Comparison of ENCODE assay signal across 8 cellular contexts in the genomic region with DNA sequence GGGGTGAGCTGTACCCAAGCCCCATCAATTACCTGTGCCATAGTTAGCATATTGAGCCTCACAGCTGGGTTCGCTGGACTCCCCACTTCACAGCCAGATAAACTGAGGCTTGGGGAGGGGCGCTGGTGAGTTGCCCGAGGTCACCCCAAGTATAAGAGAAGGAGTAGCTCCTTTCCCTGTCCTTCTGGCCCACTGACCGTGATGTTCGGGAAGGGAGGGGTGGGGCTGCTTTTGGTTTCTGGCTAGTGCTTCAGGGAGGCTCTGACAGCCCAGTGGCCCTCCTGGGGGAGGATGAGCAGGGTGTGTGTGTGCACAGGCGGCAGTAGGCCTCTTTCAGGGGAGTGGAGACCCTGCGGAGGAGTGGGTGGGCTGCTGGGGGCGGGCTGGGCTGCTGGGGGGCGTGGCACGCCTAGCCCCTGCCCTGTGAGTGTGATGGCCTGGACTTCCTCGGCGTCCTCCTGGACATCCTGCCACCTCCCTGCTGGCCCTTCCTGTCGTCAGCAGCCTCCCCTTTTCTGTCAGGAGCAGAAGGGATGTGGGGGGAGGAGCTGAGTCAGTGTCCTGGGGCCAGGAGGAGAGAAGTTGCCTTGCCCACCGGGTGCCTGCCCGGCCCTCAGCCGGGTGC. TPM values are rescaled to one million over a fixed set of nuclear protein-coding genes. Genes with fewer than 3 reads are reported as not detected.
DNase-seq lines count a peak whose midpoint lies in the region; ATAC-seq and TF ChIP-seq lines count a peak whose summit lies in the region.

No MANE protein-coding gene starts in this region.

- H3K4me3 ChIP-seq in HL-60 (replicated peaks; ENCODE audit: insufficient read depth, low read length) (peak overlapping the region; percentile 85), gastrocnemius medialis (peak overlapping the region; percentile 84 to 99 (median 96))

- no peaks in the 10 kb centered on the region for H3K36me3 ChIP-seq in gastrocnemius medialis

- H3K27ac Mint-ChIP-seq in activated T-helper 1 cell treated with anti-CD3 and anti-CD28 coated beads, Interleukin-12 subunit alpha, Interleukin-12 subunit beta, Interleukin-2, Interleukin-4 antibody, amounts not matched to agents 30 ng/mL and 10 ng/mL and 1 ng/mL, durations not matched to agents 14 hours and 24 hours and 36 hours = peak overlapping the region; percentile 83

- peaks cover 42 to 45% of the 10 kb centered on the region in 2 donors for H3K4me1 ChIP-seq in gastrocnemius medialis

- in situ Hi-C loops in gastrocnemius medialis (cut with MboI; ENCODE audit: low sequenced_read_pairs in 4 of 4) = no loop called here

- peak overlapping the region; percentile 92 for H3K4me3 Mint-ChIP-seq in activated T-helper 1 cell treated with anti-CD3 and anti-CD28 coated beads, Interleukin-12 subunit alpha, Interleukin-12 subunit beta, Interleukin-2, Interleukin-4 antibody, amounts not matched to agents 30 ng/mL and 10 ng/mL and 1 ng/mL, durations not matched to agents 14 hours and 24 hours and 36 hours

- no peak for TF ChIP-seq CTCF in HL-60 (IDR thresholded peaks at IDR 0.05; ENCODE audit: insufficient read depth, low read length)
- no peak for TF ChIP-seq CTCF in gastrocnemius medialis (IDR thresholded peaks at IDR 0.05 in 4 of 5, conservative IDR thresholded peaks at IDR 0.05 in 1 of 5)

- DNase-seq in HL-60 (ENCODE audit: low read depth in 1 of 2, low spot score in 1 of 2) = no peak
- no peak for DNase-seq in activated T-helper 1 cell treated with anti-CD3 and anti-CD28 coated beads, Interleukin-12 subunit alpha, Interleukin-12 subunit beta, Interleukin-2, Interleukin-4 antibody, amounts not matched to agents 30 ng/mL and 10 ng/mL and 1 ng/mL, durations not matched to agents 14 hours and 24 hours and 36 hours (ENCODE audit: low spot score)
- DNase-seq in left ventricle myocardium superior = peak; percentile 57
- no peak for DNase-seq in gastrocnemius medialis
- no peak for DNase-seq in NCI-H1694 (lab: John Stamatoyannopoulos, UW)
- DNase-seq in cerebellar cortex (ENCODE audit: low spot score) = no peak

- no peaks in the 10 kb centered on the region for H3K9me3 ChIP-seq in gastrocnemius medialis

- H3K36me3 Mint-ChIP-seq in activated T-helper 1 cell treated with anti-CD3 and anti-CD28 coated beads, Interleukin-12 subunit alpha, Interleukin-12 subunit beta, Interleukin-2, Interleukin-4 antibody, amounts not matched to agents 30 ng/mL and 10 ng/mL and 1 ng/mL, durations not matched to agents 14 hours and 24 hours and 36 hours (ENCODE audit: low read depth) = peaks cover 5% of the 10 kb centered on the region

- H3K27ac ChIP-seq in HL-60 (replicated peaks) = peak overlapping the region; percentile 87
- peak overlapping the region; percentile 86 to 93 (median 88) for H3K27ac ChIP-seq in gastrocnemius medialis

- intact Hi-C loops in activated T-helper 1 cell treated with anti-CD3 and anti-CD28 coated beads, Interleukin-12 subunit alpha, Interleukin-12 subunit beta, Interleukin-2, Interleukin-4 antibody, amounts not matched to agents 30 ng/mL and 10 ng/mL and 1 ng/mL, durations not matched to agents 14 hours and 24 hours and 36 hours (cut with micrococcal nuclease) = loop anchor here (1.0 to 10.0 kb wide), 4 partner anchors 60 to 212 kb away; a partner anchor contains a TSS
- intact Hi-C loops in left ventricle myocardium superior (cut with micrococcal nuclease) = no loop called here
- intact Hi-C loops in gastrocnemius medialis (cut with DNase I; ENCODE audit: low total_unique reads) = loop anchor here (2.0 to 5.0 kb wide), 3 partner anchors 58 to 90 kb away; a partner anchor contains a TSS

- ATAC-seq in left ventricle myocardium superior (peak; percentile 2), gastrocnemius medialis (no peak), HG03097 (IDR thresholded peaks at IDR 0.05; ENCODE audit: low FRiP score, unreplicated experiment) (no peak), HG03280 (IDR thresholded peaks at IDR 0.05; ENCODE audit: unreplicated experiment) (no peak)

- no peaks in the 10 kb centered on the region for H3K9me3 Mint-ChIP-seq in activated T-helper 1 cell treated with anti-CD3 and anti-CD28 coated beads, Interleukin-12 subunit alpha, Interleukin-12 subunit beta, Interleukin-2, Interleukin-4 antibody, amounts not matched to agents 30 ng/mL and 10 ng/mL and 1 ng/mL, durations not matched to agents 14 hours and 24 hours and 36 hours

- no peaks in the 10 kb centered on the region for H3K27me3 ChIP-seq in HL-60 (ENCODE audit: insufficient read depth, poor library complexity, severe bottlenecking)
- no peaks in the 10 kb centered on the region for H3K27me3 ChIP-seq in gastrocnemius medialis

- peaks cover 25% of the 10 kb centered on the region for H3K4me1 Mint-ChIP-seq in activated T-helper 1 cell treated with anti-CD3 and anti-CD28 coated beads, Interleukin-12 subunit alpha, Interleukin-12 subunit beta, Interleukin-2, Interleukin-4 antibody, amounts not matched to agents 30 ng/mL and 10 ng/mL and 1 ng/mL, durations not matched to agents 14 hours and 24 hours and 36 hours (ENCODE audit: low read depth)

- no peak for TF ChIP-seq POLR2A in gastrocnemius medialis (IDR thresholded peaks at IDR 0.05)

- no peaks in the 10 kb centered on the region for H3K27me3 Mint-ChIP-seq in activated T-helper 1 cell treated with anti-CD3 and anti-CD28 coated beads, Interleukin-12 subunit alpha, Interleukin-12 subunit beta, Interleukin-2, Interleukin-4 antibody, amounts not matched to agents 30 ng/mL and 10 ng/mL and 1 ng/mL, durations not matched to agents 14 hours and 24 hours and 36 hours (ENCODE audit: insufficient read depth)

RNA-seq across cellular contexts. Expression of a gene that starts 50.4 kb away (rescaled TPM):
- total RNA-seq in activated T-helper 1 cell treated with anti-CD3 and anti-CD28 coated beads, Interleukin-12 subunit alpha, Interleukin-12 subunit beta, Interleukin-2, Interleukin-4 antibody, amounts not matched to agents 30 ng/mL and 10 ng/mL and 1 ng/mL, durations not matched to agents 14 hours and 24 hours and 36 hours = 32.7 and 32.9 TPM in 2 replicates
- total RNA-seq in left ventricle myocardium superior = 82.7 TPM
- total RNA-seq in gastrocnemius medialis = 10 to 100 TPM; 21.7 to 38.2 (median 30.3) TPM
